In genomic region chr7:128353610-128354009, GRCh38 we compare ENCODE assay signal across 30 cellular contexts. TPM values are rescaled to one million over a fixed set of nuclear protein-coding genes. Genes with fewer than 3 reads are reported as not detected.
"Had no signal": no experiment of that assay in that cellular context is flagged by ENCODE, and none has a peak within 500 bp of the region (broad histone marks: within the 10 kb centered on the region; RNA-seq: fewer than 3 reads in every experiment).

No MANE protein-coding gene starts in this region.

- H3K27ac Mint-ChIP-seq: activated CD4-positive, alpha-beta memory T cell treated with anti-CD3 and anti-CD28 coated beads, Interleukin-2, amount 10 ng/mL, durations not matched to agents 7 days and 5 days; activated CD4-positive, alpha-beta T cell treated with anti-CD3 and anti-CD28 coated beads, Interleukin-2, amount 10 ng/mL, durations not matched to agents 24 days and 14 days; activated naive CD8-positive, alpha-beta T cell; activated T-cell treated with anti-CD3 and anti-CD28 coated beads, Interleukin-2, amount 50 U/mL, for 72 hours; immature natural killer cell; mesothelial cell of epicardium; naive thymus-derived CD8-positive, alpha-beta T cell had no signal

- H3K27me3 ChIP-seq: testis had no signal

- H3K9me3 ChIP-seq: adrenal gland, breast epithelium, left lung, neutrophil, testis, upper lobe of right lung had no signal

- H3K36me3 Mint-ChIP-seq: activated naive CD8-positive, alpha-beta T cell; mesothelial cell of epicardium had no signal

- ATAC-seq: activated T-cell treated with anti-CD3 and anti-CD28 coated beads, Interleukin-2, amount 50 U/mL, for 72 hours; esophagus mucosa; left lung; naive thymus-derived CD8-positive, alpha-beta T cell; sciatic nerve; upper lobe of right lung had no signal

- H3K4me3 ChIP-seq: adrenal gland, breast epithelium, hepatocyte, left lung, lung, testis, upper lobe of right lung had no signal

- H3K4me3 Mint-ChIP-seq: activated CD4-positive, alpha-beta memory T cell treated with anti-CD3 and anti-CD28 coated beads, Interleukin-2, amount 10 ng/mL, durations not matched to agents 7 days and 5 days; mesothelial cell of epicardium had no signal

- DNase-seq: activated CD4-positive, alpha-beta memory T cell treated with anti-CD3 and anti-CD28 coated beads, Interleukin-2, amount 10 ng/mL, durations not matched to agents 7 days and 5 days; activated CD4-positive, alpha-beta T cell treated with anti-CD3 and anti-CD28 coated beads, Interleukin-2, amount 10 ng/mL, durations not matched to agents 24 days and 14 days; activated gamma-delta T cell treated with Interleukin-2 at 50 U/mL for 16 hours; activated T-cell treated with anti-CD3 and anti-CD28 coated beads, Interleukin-2, amount 50 U/mL, for 72 hours; adrenal gland; effector memory CD4-positive, alpha-beta T cell; foreskin melanocyte; immature natural killer cell; kidney glomerular epithelial cell; left lung; small intestine; stimulated activated CD4-positive, alpha-beta T cell treated with anti-CD3 and anti-CD28 coated beads, Interleukin-15, amount 100 ng/mL, for 24 hours; stimulated activated CD8-positive, alpha-beta memory T cell treated with anti-CD3 and anti-CD28 coated beads, Interleukin-4, amount 100 ng/mL, for 48 hours; stimulated activated naive CD4-positive, alpha-beta T cell; testis; upper lobe of right lung had no signal

- H3K27ac ChIP-seq: adrenal gland, breast epithelium, hepatocyte, left lung, neutrophil, testis, upper lobe of right lung had no signal

- H3K36me3 ChIP-seq: adrenal gland, breast epithelium, left lung, neutrophil, upper lobe of right lung had no signal

- H3K4me1 Mint-ChIP-seq: central memory CD8-positive, alpha-beta T cell had no signal

- H3K4me1 ChIP-seq: breast epithelium, testis had no signal

- H3K9me3 Mint-ChIP-seq: activated CD4-positive, alpha-beta memory T cell treated with anti-CD3 and anti-CD28 coated beads, Interleukin-2, amount 10 ng/mL, durations not matched to agents 7 days and 5 days; activated CD4-positive, alpha-beta T cell treated with anti-CD3 and anti-CD28 coated beads, Interleukin-2, amount 10 ng/mL, durations not matched to agents 24 days and 14 days; activated T-cell treated with anti-CD3 and anti-CD28 coated beads, Interleukin-2, amount 50 U/mL, for 72 hours; central memory CD8-positive, alpha-beta T cell; mesothelial cell of epicardium; naive thymus-derived CD8-positive, alpha-beta T cell had no signal

RNA-seq across cellular contexts. Expression of gene PRRT4, which starts 7.9 kb away (rescaled TPM):
- total RNA-seq: activated CD4-positive, alpha-beta memory T cell treated with anti-CD3 and anti-CD28 coated beads, Interleukin-2, amount 10 ng/mL, durations not matched to agents 7 days and 5 days; dermis microvascular lymphatic vessel endothelial cell; endothelial cell of umbilical vein; renal cortical epithelial cell; T-helper 1 cell treated with Interleukin-12 subunit alpha and Interleukin-12 subunit beta and Interleukin-4 antibody, amounts not matched to agents 30 ng/mL and 1 ng/mL, for 36 hours had no signal
